14 cellular contexts compared by ENCODE assay signal in genomic region chr16:23827245-23827543, GRCh38. TPM values are rescaled to one million over a fixed set of nuclear protein-coding genes. Genes with fewer than 3 reads are reported as not detected.
DNase-seq lines count a peak whose midpoint lies in the region; ATAC-seq and TF ChIP-seq lines count a peak whose summit lies in the region.
"Had no signal": no experiment of that assay in that cellular context is flagged by ENCODE, and none has a peak within 500 bp of the region (broad histone marks: within the 10 kb centered on the region; RNA-seq: fewer than 3 reads in every experiment).

No MANE protein-coding gene starts in this region.

- H3K4me1 ChIP-seq in CD8-positive, alpha-beta T cell (ENCODE audit: insufficient read depth, low read length) = peaks cover 25% of the 10 kb centered on the region
- H3K4me1 ChIP-seq: gastroesophageal sphincter, suprapubic skin had no signal

- peak overlapping the region; percentile 63 for H3K4me3 Mint-ChIP-seq in CD8-positive, alpha-beta T cell
- peak overlapping the region; percentile 55 for H3K4me3 Mint-ChIP-seq in central memory CD8-positive, alpha-beta T cell
- no peak overlapping the region for H3K4me3 Mint-ChIP-seq in chondrocyte (ENCODE audit: unreplicated experiment)
- H3K4me3 Mint-ChIP-seq: brain had no signal

- H3K4me1 Mint-ChIP-seq in CD8-positive, alpha-beta T cell (ENCODE audit: low read depth) = peaks cover 35% of the 10 kb centered on the region
- peaks cover 39% of the 10 kb centered on the region for H3K4me1 Mint-ChIP-seq in central memory CD8-positive, alpha-beta T cell
- H3K4me1 Mint-ChIP-seq in chondrocyte (ENCODE audit: low read depth) = no peaks in the 10 kb centered on the region
- H3K4me1 Mint-ChIP-seq: brain had no signal

- H3K36me3 ChIP-seq in CD8-positive, alpha-beta T cell (ENCODE audit: insufficient read depth, low read length) = no peaks in the 10 kb centered on the region
- H3K36me3 ChIP-seq: gastroesophageal sphincter, suprapubic skin had no signal

- no peak for DNase-seq in CD8-positive, alpha-beta T cell
- peak; percentile 44 for DNase-seq in NB4 (ENCODE audit: low read depth)
- no peak for DNase-seq in central memory CD8-positive, alpha-beta T cell (ENCODE audit: low spot score in 2 of 2)
- no peak for DNase-seq in DMS153 (lab: John Stamatoyannopoulos, UW)
- DNase-seq in NCI-H446 treated with DMSO at 0.1 percent for 48 hours (lab: John Stamatoyannopoulos, UW) = no peak
- no peak for DNase-seq in activated gamma-delta T cell treated with Interleukin-2 at 50 U/mL for 16 hours
- no peak for DNase-seq in chondrocyte (ENCODE audit: low spot score)
- DNase-seq: NCI-H2107 had no signal

- peak overlapping the region; percentile 93 for H3K27ac Mint-ChIP-seq in CD8-positive, alpha-beta T cell
- peak overlapping the region; percentile 91 for H3K27ac Mint-ChIP-seq in central memory CD8-positive, alpha-beta T cell (ENCODE audit: low read depth)
- no peak overlapping the region for H3K27ac Mint-ChIP-seq in chondrocyte (ENCODE audit: unreplicated experiment)
- H3K27ac Mint-ChIP-seq: brain had no signal

- no peaks in the 10 kb centered on the region for H3K27me3 Mint-ChIP-seq in CD8-positive, alpha-beta T cell (ENCODE audit: low read depth)
- no peaks in the 10 kb centered on the region for H3K27me3 Mint-ChIP-seq in central memory CD8-positive, alpha-beta T cell
- H3K27me3 Mint-ChIP-seq in chondrocyte (ENCODE audit: low read depth) = peaks cover 4% of the 10 kb centered on the region

- no peak overlapping the region for H3K27ac ChIP-seq in CD8-positive, alpha-beta T cell (ENCODE audit: low read depth, low read length)
- H3K27ac ChIP-seq: gastroesophageal sphincter, suprapubic skin had no signal

- TF ChIP-seq POLR2A in NB4 (IDR thresholded peaks at IDR 0.05; ENCODE audit: extremely low read depth, insufficient read length) = no peak

- H3K9me3 Mint-ChIP-seq in CD8-positive, alpha-beta T cell = peaks cover 6% of the 10 kb centered on the region
- no peaks in the 10 kb centered on the region for H3K9me3 Mint-ChIP-seq in central memory CD8-positive, alpha-beta T cell
- H3K9me3 Mint-ChIP-seq in chondrocyte (ENCODE audit: low read depth) = peaks cover 26% of the 10 kb centered on the region

- CTCF ChIA-PET in CD8-positive, alpha-beta T cell (lab: Charles Lee) = interaction anchor here (1.8 to 5.1 kb wide), 5 partner anchors 23 to 209 kb away, joined by 5 to 35 read pairs (median 10); no protein-coding TSS in a partner anchor

- no peak overlapping the region for H3K4me3 ChIP-seq in CD8-positive, alpha-beta T cell (ENCODE audit: low read depth, low read length)
- no peak overlapping the region for H3K4me3 ChIP-seq in NB4 (ENCODE audit: low read depth, low read length)
- H3K4me3 ChIP-seq: gastroesophageal sphincter, suprapubic skin had no signal

- no peaks in the 10 kb centered on the region for H3K9me3 ChIP-seq in CD8-positive, alpha-beta T cell (ENCODE audit: low read length)

- TF ChIP-seq CTCF in CD8-positive, alpha-beta T cell (IDR thresholded peaks at IDR 0.05) = no peak
- TF ChIP-seq CTCF in NB4 (IDR thresholded peaks at IDR 0.05; ENCODE audit: low read depth, low read length) (no peak), chondrocyte (IDR thresholded peaks at IDR 0.05) (no peak)

- H3K36me3 Mint-ChIP-seq in CD8-positive, alpha-beta T cell = no peaks in the 10 kb centered on the region
- peaks cover 1% of the 10 kb centered on the region for H3K36me3 Mint-ChIP-seq in central memory CD8-positive, alpha-beta T cell (ENCODE audit: insufficient read depth)
- H3K36me3 Mint-ChIP-seq in chondrocyte (ENCODE audit: low read depth) = no peaks in the 10 kb centered on the region
- H3K36me3 Mint-ChIP-seq: brain had no signal

- intact Hi-C loops in CD8-positive, alpha-beta T cell (cut with DNase I, micrococcal nuclease) = no loop called here

- ATAC-seq in CD8-positive, alpha-beta T cell = peak; percentile 29
- ATAC-seq in GM19035 (IDR thresholded peaks at IDR 0.05; ENCODE audit: unreplicated experiment) = peak; percentile 33
- ATAC-seq in central memory CD8-positive, alpha-beta T cell (replicated peaks; ENCODE audit: extremely low read depth, poor library complexity, severe bottlenecking) = peak; percentile 42
- ATAC-seq: gastroesophageal sphincter, Panc1 had no signal

- POLR2A ChIA-PET in CD8-positive, alpha-beta T cell (lab: Charles Lee) = interaction anchor here (0.6 to 1.9 kb wide), 5 partner anchors 9 to 273 kb away, joined by 3 to 7 read pairs (median 3); partner anchors contain the start of gene PRKCB

- H3K27me3 ChIP-seq in CD8-positive, alpha-beta T cell (ENCODE audit: insufficient read depth, low read length) = no peaks in the 10 kb centered on the region
- H3K27me3 ChIP-seq: suprapubic skin had no signal

RNA-seq across cellular contexts. Expression of gene PRKCB, which starts 8.6 kb away (rescaled TPM):
- total RNA-seq in CD8-positive, alpha-beta T cell = 10 to 100 TPM; 62.8 to 64.4 TPM
- not detected in 3 replicates for total RNA-seq in chondrocyte
- total RNA-seq: LHCN-M2 had no signal

Comparison
In these comparisons a context has a peak if more than half of its experiments do, and no peak if none do; other contexts are left out.
1. RNA of gene PRKCB, which starts 8.6 kb away (total RNA-seq): 62.8 to 64.4 TPM in CD8-positive, alpha-beta T cell; not detected in chondrocyte; every median in the first group is over 10 times any median in the second.
2. Peak in every context shown above with its lines, with median percentiles within 50 percentile points of each other: ATAC-seq.